In the genomic region with DNA sequence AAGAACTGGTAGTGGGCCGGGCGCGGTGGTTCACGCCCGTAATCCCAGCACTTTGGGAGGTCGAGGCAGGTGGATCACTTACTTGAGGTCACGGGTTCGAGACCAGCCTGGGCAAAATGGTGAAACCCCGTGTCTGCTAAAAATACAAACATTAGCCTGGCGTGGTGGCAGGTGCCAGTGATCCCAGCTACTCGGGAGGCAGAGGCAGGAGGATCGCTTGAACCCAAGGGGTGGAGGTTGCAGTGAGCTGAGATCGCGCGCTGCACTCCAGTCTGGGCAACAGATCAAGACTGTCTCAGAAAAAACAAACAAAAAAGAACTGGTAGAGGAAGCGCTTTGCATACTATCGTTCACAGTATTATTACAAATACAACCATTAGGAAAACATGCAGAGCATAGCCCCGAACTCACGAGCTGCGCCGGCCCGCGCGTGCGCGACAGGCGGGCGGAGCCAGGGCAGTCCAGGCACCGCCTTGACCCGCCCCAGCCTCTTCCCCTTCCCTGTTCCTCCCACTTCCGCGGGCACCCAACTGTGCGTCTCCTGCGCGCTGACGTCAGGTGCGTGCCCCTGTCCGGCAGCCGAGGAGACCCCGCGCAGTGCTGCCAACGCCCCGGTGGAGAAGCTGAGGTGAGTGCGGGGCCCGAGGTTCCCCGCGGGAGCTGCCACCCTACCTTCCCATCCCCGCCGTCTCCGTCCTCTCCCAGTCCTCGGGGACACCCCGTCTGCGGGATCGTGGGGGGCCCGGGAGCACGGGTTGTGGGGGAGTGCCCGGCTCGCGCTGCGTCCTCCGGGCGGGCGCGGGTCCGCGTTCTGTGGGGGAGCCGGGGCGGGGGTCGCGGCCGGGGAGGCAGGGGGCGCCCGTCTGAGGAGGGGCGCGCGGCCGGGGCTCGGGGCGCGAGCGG, we compare ENCODE assay signal across 8 cellular contexts. TPM values are rescaled to one million over a fixed set of nuclear protein-coding genes. Genes with fewer than 3 reads are reported as not detected.
DNase-seq lines count a peak whose midpoint lies in the region; ATAC-seq, FAIRE-seq and TF ChIP-seq lines count a peak whose summit lies in the region.

Gene CDC42, plus strand, starts transcription at position 595 of the 903 bp plus-strand sequence. CDS start 25,770 bp downstream, outside the sequence.

- H3K9me3 Mint-ChIP-seq in activated naive CD8-positive, alpha-beta T cell treated with anti-CD3 and anti-CD28 coated beads, Interleukin-2, amount 10 ng/mL, durations not matched to agents 7 days and 5 days, result no peaks in the 10 kb centered on the region

- peaks cover 43% of the 10 kb centered on the region for H3K4me1 Mint-ChIP-seq in activated naive CD8-positive, alpha-beta T cell treated with anti-CD3 and anti-CD28 coated beads, Interleukin-2, amount 10 ng/mL, durations not matched to agents 7 days and 5 days

- H3K27ac Mint-ChIP-seq in activated naive CD8-positive, alpha-beta T cell treated with anti-CD3 and anti-CD28 coated beads, Interleukin-2, amount 10 ng/mL, durations not matched to agents 7 days and 5 days, result peak within 1 kb of the TSS; percentile 97

- TF ChIP-seq CTCF in SU-DHL-6 (IDR thresholded peaks at IDR 0.05; ENCODE audit: insufficient read depth, low read length, poor library complexity, severe bottlenecking) (no peak), pancreas (IDR thresholded peaks at IDR 0.05) (no peak), thyroid gland (IDR thresholded peaks at IDR 0.05) (no peak)

- peak within 1 kb of the TSS; percentile 93 for H3K9ac ChIP-seq in SU-DHL-6 (ENCODE audit: low read length)

- no peaks in the 10 kb centered on the region for H3K27me3 Mint-ChIP-seq in activated naive CD8-positive, alpha-beta T cell treated with anti-CD3 and anti-CD28 coated beads, Interleukin-2, amount 10 ng/mL, durations not matched to agents 7 days and 5 days

- peak within 1 kb of the TSS; percentile 79 for H2AFZ ChIP-seq in SU-DHL-6 (ENCODE audit: low read depth, low read length, severe bottlenecking)

- H3K27me3 ChIP-seq in SU-DHL-6 (ENCODE audit: low read length), result no peaks in the 10 kb centered on the region
- H3K27me3 ChIP-seq in pancreas, result no peaks in the 10 kb centered on the region
- no peaks in the 10 kb centered on the region for H3K27me3 ChIP-seq in thyroid gland

- H3K9me3 ChIP-seq in SU-DHL-6 (ENCODE audit: insufficient read depth, low read length), result no peaks in the 10 kb centered on the region
- no peaks in the 10 kb centered on the region for H3K9me3 ChIP-seq in pancreas
- no peaks in the 10 kb centered on the region for H3K9me3 ChIP-seq in thyroid gland

- H4K20me1 ChIP-seq in SU-DHL-6 (ENCODE audit: low read depth, low read length), result peaks cover 30% of the 10 kb centered on the region

- peak within 1 kb of the TSS; percentile 71 for H3K27ac ChIP-seq in SU-DHL-6 (ENCODE audit: low read depth, low read length)
- peak within 1 kb of the TSS; percentile 89 to 99 (median 94) for H3K27ac ChIP-seq in pancreas
- peak within 1 kb of the TSS; percentile 96 to 97 (median 96) for H3K27ac ChIP-seq in thyroid gland

- H3K4me1 ChIP-seq in pancreas (peaks cover 24 to 31% (median 31%) of the 10 kb centered on the region in 3 donors), thyroid gland (peaks cover 28 to 32% of the 10 kb centered on the region in 2 donors)

- POLR2A ChIA-PET in activated naive CD8-positive, alpha-beta T cell treated with anti-CD3 and anti-CD28 coated beads, Interleukin-2, amount 10 ng/mL, durations not matched to agents 7 days and 5 days (lab: Charles Lee), result interaction anchor here (0.6 to 8.7 kb wide), 14 partner anchors 8 to 968 kb away, joined by 3 to 229 read pairs (median 6); no protein-coding TSS in a partner anchor

- DNase-seq in NCI-H1417 (lab: John Stamatoyannopoulos, UW) (peak; percentile 91 to 97 (median 93)), head of caudate nucleus (peak; percentile 94 to 99 (median 98)), pancreas (peak; percentile 94 to 99 (median 96)), thyroid gland (peak; percentile 98)
- DNase-seq in activated naive CD8-positive, alpha-beta T cell treated with anti-CD3 and anti-CD28 coated beads, Interleukin-2, amount 10 ng/mL, durations not matched to agents 7 days and 5 days, result peak; percentile 98

- peak; percentile 96 for TF ChIP-seq POLR2A in GM10847 (IDR thresholded peaks at IDR 0.05; ENCODE audit: extremely low read depth, insufficient read length)
- TF ChIP-seq POLR2A in thyroid gland (IDR thresholded peaks at IDR 0.05), result peak; percentile 92 to 97

- WGBS in pancreas, 2 donors, result 11 to 18% methylated on average over 61 to 81 of the region's 81 CpGs
- WGBS in thyroid gland, 2 donors, result 32 to 34% methylated on average over 39 of the region's 81 CpGs

- H3K4me3 Mint-ChIP-seq in activated naive CD8-positive, alpha-beta T cell treated with anti-CD3 and anti-CD28 coated beads, Interleukin-2, amount 10 ng/mL, durations not matched to agents 7 days and 5 days, result peak within 1 kb of the TSS; percentile 99

- no peaks in the 10 kb centered on the region for H3K9me2 ChIP-seq in SU-DHL-6 (replicated peaks; ENCODE audit: insufficient read depth, low read length)

- H3F3A ChIP-seq in SU-DHL-6 (ENCODE audit: insufficient read depth), result peaks cover 10% of the 10 kb centered on the region; the same call in 1 of the 2 replicates

- no peaks in the 10 kb centered on the region for H3K36me3 ChIP-seq in SU-DHL-6 (ENCODE audit: low read length)
- H3K36me3 ChIP-seq in pancreas, result no peaks in the 10 kb centered on the region
- H3K36me3 ChIP-seq in thyroid gland, result no peaks in the 10 kb centered on the region

- peaks cover 27% of the 10 kb centered on the region for H3K36me3 Mint-ChIP-seq in activated naive CD8-positive, alpha-beta T cell treated with anti-CD3 and anti-CD28 coated beads, Interleukin-2, amount 10 ng/mL, durations not matched to agents 7 days and 5 days

- H3K4me3 ChIP-seq in SU-DHL-6 (ENCODE audit: insufficient read depth, low read length, poor library complexity, severe bottlenecking) (peak within 1 kb of the TSS; percentile 80), pancreas (peak within 1 kb of the TSS; percentile 36 to 99 (median 91)), thyroid gland (replicated peaks in 1 of 3) (peak within 1 kb of the TSS; percentile 85 to 96 (median 94))

- peaks cover 45% of the 10 kb centered on the region for H3K79me2 ChIP-seq in SU-DHL-6 (ENCODE audit: insufficient read depth, low read length)

- intact Hi-C loops in head of caudate nucleus (cut with DNase I) (no loop called here), pancreas (cut with DNase I) (no loop called here), thyroid gland (cut with DNase I) (no loop called here)

- peak; percentile 23 for FAIRE-seq in pancreas (lab: Jason Lieb, UNC)

- ATAC-seq in HG02678 (IDR thresholded peaks at IDR 0.05; ENCODE audit: unreplicated experiment), result peak; percentile 90
- ATAC-seq in activated naive CD8-positive, alpha-beta T cell treated with anti-CD3 and anti-CD28 coated beads, Interleukin-2, amount 10 ng/mL, durations not matched to agents 7 days and 5 days (ENCODE audit: low read depth), result peak; percentile 94
- peak; percentile 92 to 97 (median 94) for ATAC-seq in pancreas

- peak within 1 kb of the TSS; percentile 78 for H3K4me2 ChIP-seq in SU-DHL-6 (ENCODE audit: low read depth, low read length, poor library complexity, severe bottlenecking)

RNA-seq across cellular contexts. Expression of gene CDC42, which starts in this region (rescaled TPM):
- 100 to 1,000 TPM; 283 to 303 TPM for total RNA-seq in activated naive CD8-positive, alpha-beta T cell treated with anti-CD3 and anti-CD28 coated beads, Interleukin-2, amount 10 ng/mL, durations not matched to agents 7 days and 5 days
- 100 to 1,000 TPM in 2 of 6 donors, 10 to 100 TPM in 4; 43.0 to 128 (median 63.4) TPM for total RNA-seq in pancreas
- polyA plus RNA-seq in pancreas, result 10 to 100 TPM; 36.6 to 80.5 TPM
- 100 to 1,000 TPM; 228 to 244 (median 240) TPM for total RNA-seq in thyroid gland

Comparison
In these comparisons a context has a peak if more than half of its experiments do, and no peak if none do; other contexts are left out.
1. Peak in every context shown above with its lines: DNase-seq, ATAC-seq, H3K4me3 ChIP-seq and H3K27ac ChIP-seq.